13 cellular contexts compared by ENCODE assay signal in the genomic region with DNA sequence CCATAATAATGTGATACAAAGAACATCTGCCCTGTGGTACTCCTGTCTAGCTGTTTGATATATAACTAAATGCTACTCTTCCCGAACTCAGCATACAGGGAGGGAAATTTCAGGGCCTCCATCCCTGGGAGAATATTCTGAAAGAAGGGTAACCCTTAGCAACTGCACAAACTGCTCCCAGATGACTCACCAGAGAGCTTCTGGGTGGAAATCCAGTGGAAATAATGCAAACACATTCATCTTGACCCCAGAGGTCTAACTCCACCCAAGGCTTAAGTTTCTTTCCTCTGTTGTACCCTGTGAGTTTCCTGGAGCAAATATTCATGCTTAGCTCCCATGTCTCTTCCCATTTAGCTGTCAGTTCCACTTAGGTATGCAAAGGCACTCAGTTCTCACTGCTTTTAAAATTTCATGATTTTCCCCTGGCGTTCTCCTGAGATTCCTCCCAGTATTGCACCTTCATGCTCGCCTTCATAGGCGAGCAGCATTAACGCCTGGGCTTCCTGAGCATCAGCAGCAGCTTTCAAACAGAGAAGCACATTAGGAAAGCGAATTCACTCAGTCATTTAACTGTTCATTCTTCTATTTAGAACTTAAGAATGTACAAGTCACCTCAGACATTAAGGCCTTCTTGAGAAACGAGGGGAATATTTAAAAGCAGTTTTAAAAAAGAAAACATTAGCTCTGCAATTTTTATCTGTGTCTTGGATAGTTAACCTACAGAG. TPM values are rescaled to one million over a fixed set of nuclear protein-coding genes. Genes with fewer than 3 reads are reported as not detected.
DNase-seq lines count a peak whose midpoint lies in the region; ATAC-seq and TF ChIP-seq lines count a peak whose summit lies in the region.
"Had no signal": no experiment of that assay in that cellular context is flagged by ENCODE, and none has a peak within 500 bp of the region (broad histone marks: within the 10 kb centered on the region; RNA-seq: fewer than 3 reads in every experiment).

No MANE protein-coding gene starts in this region.

- H2AFZ ChIP-seq in HCT116 (ENCODE audit: low read depth, low read length, poor library complexity, severe bottlenecking) = peak overlapping the region; percentile 62

- TF ChIP-seq CTCF in HCT116 (IDR thresholded peaks at IDR 0.05 in 2 of 3, conservative IDR thresholded peaks at IDR 0.05 in 1 of 3; ENCODE audit: borderline replicate concordance in 1 of 3, insufficient read depth in 1 of 3, low read depth in 2 of 3, low read length in 2 of 3) = no peak

- H3K9ac ChIP-seq in HCT116 (ENCODE audit: low read length) = 0 out of 2 replicates have a peak overlapping the region, but pooled peaks have one; percentile 11
- H3K9ac ChIP-seq in stomach smooth muscle (ENCODE audit: low read length in 2 of 2) = no peak overlapping the region

- H4K20me1 ChIP-seq in HCT116 (ENCODE audit: insufficient read depth) = no peaks in the 10 kb centered on the region

- intact Hi-C loops in HCT116 (cut with micrococcal nuclease) = no loop called here

- no peaks in the 10 kb centered on the region for H3K79me2 ChIP-seq in HCT116 (ENCODE audit: insufficient read depth, low read length)

- DNase-seq in HCT116 (ENCODE audit: low read depth, low spot score) (no peak), brain pericyte (ENCODE audit: low read depth, low spot score) (peak; percentile 82), kidney tubule cell (ENCODE audit: low spot score) (peak; percentile 63), NCI-H146 treated with DMSO at 0.1 percent for 48 hours (lab: John Stamatoyannopoulos, UW; ENCODE audit: unreplicated experiment) (no peak), NCI-H2107 treated with DMSO at 0.1 percent for 48 hours (lab: John Stamatoyannopoulos, UW; ENCODE audit: unreplicated experiment) (no peak)
- DNase-seq: activated naive CD8-positive, alpha-beta T cell treated with anti-CD3 and anti-CD28 coated beads, Interleukin-2, amount 10 ng/mL, durations not matched to agents 7 days and 5 days; NCI-H510A treated with DMSO at 0.1 percent for 48 hours; stimulated activated CD4-positive, alpha-beta T cell treated with anti-CD3 and anti-CD28 coated beads, Interleukin-12 subunit alpha, Interleukin-12 subunit beta, amount 100 ng/mL, for 4 hours; upper lobe of right lung; WERI-Rb-1 had no signal

- H3K4me3 ChIP-seq in HCT116 (replicated peaks in 1 of 2; ENCODE audit: low read depth in 1 of 2, low read length in 2 of 2) (0 out of 4 replicates have a peak overlapping the region, but pooled peaks of 1 of the 2 experiments have one; percentile 18), stomach smooth muscle (ENCODE audit: low read length in 2 of 2) (peak overlapping the region in 1 of 2 donors; percentile 9)
- H3K4me3 ChIP-seq: upper lobe of right lung had no signal

- H3K9me3 ChIP-seq in HCT116 (ENCODE audit: control insufficient read depth in 1 of 2, insufficient read depth in 1 of 2, low read depth in 1 of 2, low read length in 2 of 2) (no peaks in the 10 kb centered on the region), stomach smooth muscle (ENCODE audit: control insufficient read depth in 2 of 2, low read length in 2 of 2) (no peaks in the 10 kb centered on the region)
- H3K9me3 ChIP-seq: upper lobe of right lung had no signal

- H3K9me2 ChIP-seq in HCT116 (ENCODE audit: insufficient read depth) = no peaks in the 10 kb centered on the region

- POLR2A ChIA-PET in HCT116 (lab: Charles Lee) = no interaction called here

- no peak for TF ChIP-seq POLR2A in HCT116 (IDR thresholded peaks at IDR 0.05; ENCODE audit: borderline replicate concordance, extremely low read depth, insufficient read depth, insufficient read length)

- H3K27ac ChIP-seq in HCT116 (ENCODE audit: low read depth, low read length) (no peak overlapping the region; the same call in 1 of the 2 replicates), stomach smooth muscle (ENCODE audit: low read length) (peak overlapping the region; percentile 50)
- H3K27ac ChIP-seq: upper lobe of right lung, WERI-Rb-1 had no signal

- ATAC-seq in HCT116 (no peak), HG03565 (IDR thresholded peaks at IDR 0.05; ENCODE audit: unreplicated experiment) (no peak), HG03520 (IDR thresholded peaks at IDR 0.05; ENCODE audit: unreplicated experiment) (no peak)

- RAD21 ChIA-PET in HCT116 (lab: Charles Lee; ENCODE audit: low non-redundant PET in 1 of 2, low total read pairs in 2 of 2, uncharacterized antibody in 2 of 2, unreplicated experiment in 2 of 2) = no interaction called here

- BruUV-seq in HCT116 (replicated peaks; lab: Mats Ljungman, UMichigan) = no TSS peak

- H3K4me2 ChIP-seq in HCT116 (ENCODE audit: low read length) = peak overlapping the region; percentile 65

- no peaks in the 10 kb centered on the region for H3K27me3 ChIP-seq in HCT116 (ENCODE audit: insufficient read depth, low read length)
- H3K27me3 ChIP-seq in stomach smooth muscle (ENCODE audit: control insufficient read depth in 1 of 2, insufficient read depth in 2 of 2, low read length in 2 of 2) = no peaks in the 10 kb centered on the region
- H3K27me3 ChIP-seq: upper lobe of right lung had no signal

- no peak for TF ChIP-seq RAD21 in HCT116 (IDR thresholded peaks at IDR 0.05; ENCODE audit: low read depth)

- H3K36me3 ChIP-seq in HCT116 (ENCODE audit: control insufficient read depth in 1 of 2, insufficient read depth in 2 of 2, low read length in 2 of 2) (no peaks in the 10 kb centered on the region), stomach smooth muscle (ENCODE audit: control insufficient read depth in 2 of 2, insufficient read depth in 2 of 2, low read length in 2 of 2) (no peaks in the 10 kb centered on the region)
- H3K36me3 ChIP-seq: upper lobe of right lung, WERI-Rb-1 had no signal

- CTCF ChIA-PET in HCT116 (lab: Charles Lee) = no interaction called here

- H3K4me1 ChIP-seq in HCT116 (ENCODE audit: control insufficient read depth in 1 of 2, insufficient read depth in 2 of 2, low read length in 2 of 2) = peaks cover 0 to 21% of the 10 kb centered on the region in 2 experiments; a peak in 2 of 4 replicates
- H3K4me1 ChIP-seq in stomach smooth muscle (ENCODE audit: control insufficient read depth, insufficient read depth, low read length) = peaks cover 7% of the 10 kb centered on the region
- H3K4me1 ChIP-seq: upper lobe of right lung had no signal

TF ChIP-seq in HCT116, 20 proteins besides CTCF, POLR2A, EP300 and RAD21:
- TF ChIP-seq, protein P1, sequence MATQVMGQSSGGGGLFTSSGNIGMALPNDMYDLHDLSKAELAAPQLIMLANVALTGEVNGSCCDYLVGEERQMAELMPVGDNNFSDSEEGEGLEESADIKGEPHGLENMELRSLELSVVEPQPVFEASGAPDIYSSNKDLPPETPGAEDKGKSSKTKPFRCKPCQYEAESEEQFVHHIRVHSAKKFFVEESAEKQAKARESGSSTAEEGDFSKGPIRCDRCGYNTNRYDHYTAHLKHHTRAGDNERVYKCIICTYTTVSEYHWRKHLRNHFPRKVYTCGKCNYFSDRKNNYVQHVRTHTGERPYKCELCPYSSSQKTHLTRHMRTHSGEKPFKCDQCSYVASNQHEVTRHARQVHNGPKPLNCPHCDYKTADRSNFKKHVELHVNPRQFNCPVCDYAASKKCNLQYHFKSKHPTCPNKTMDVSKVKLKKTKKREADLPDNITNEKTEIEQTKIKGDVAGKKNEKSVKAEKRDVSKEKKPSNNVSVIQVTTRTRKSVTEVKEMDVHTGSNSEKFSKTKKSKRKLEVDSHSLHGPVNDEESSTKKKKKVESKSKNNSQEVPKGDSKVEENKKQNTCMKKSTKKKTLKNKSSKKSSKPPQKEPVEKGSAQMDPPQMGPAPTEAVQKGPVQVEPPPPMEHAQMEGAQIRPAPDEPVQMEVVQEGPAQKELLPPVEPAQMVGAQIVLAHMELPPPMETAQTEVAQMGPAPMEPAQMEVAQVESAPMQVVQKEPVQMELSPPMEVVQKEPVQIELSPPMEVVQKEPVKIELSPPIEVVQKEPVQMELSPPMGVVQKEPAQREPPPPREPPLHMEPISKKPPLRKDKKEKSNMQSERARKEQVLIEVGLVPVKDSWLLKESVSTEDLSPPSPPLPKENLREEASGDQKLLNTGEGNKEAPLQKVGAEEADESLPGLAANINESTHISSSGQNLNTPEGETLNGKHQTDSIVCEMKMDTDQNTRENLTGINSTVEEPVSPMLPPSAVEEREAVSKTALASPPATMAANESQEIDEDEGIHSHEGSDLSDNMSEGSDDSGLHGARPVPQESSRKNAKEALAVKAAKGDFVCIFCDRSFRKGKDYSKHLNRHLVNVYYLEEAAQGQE (IDR thresholded peaks at IDR 0.05; ENCODE audit: low read depth) = no peak
- TF ChIP-seq CBX3 (IDR thresholded peaks at IDR 0.05; ENCODE audit: low read depth) (no peak), SIN3A (IDR thresholded peaks at IDR 0.05; ENCODE audit: low read depth) (no peak)

RNA-seq across cellular contexts. Expression of a gene that starts 43.8 kb away (rescaled TPM):
- 2.2 TPM for total RNA-seq in HCT116 (2021; ENCODE audit: unreplicated experiment)
- polyA plus RNA-seq in HCT116 (2012) = 0.61 and 1.5 TPM in 2 replicates
- total RNA-seq: activated naive CD8-positive, alpha-beta T cell treated with anti-CD3 and anti-CD28 coated beads, Interleukin-2, amount 10 ng/mL, durations not matched to agents 7 days and 5 days had no signal

RNA-seq across cellular contexts. Expression of a gene that starts 48.9 kb away (rescaled TPM):
- not detected for total RNA-seq in HCT116 (2021; ENCODE audit: unreplicated experiment)
- not detected in 2 replicates for polyA plus RNA-seq in HCT116 (2012)
- total RNA-seq: activated naive CD8-positive, alpha-beta T cell treated with anti-CD3 and anti-CD28 coated beads, Interleukin-2, amount 10 ng/mL, durations not matched to agents 7 days and 5 days; upper lobe of right lung had no signal

Comparison
In these comparisons a context has a peak if more than half of its experiments do, and no peak if none do; other contexts are left out.
1. DNase-seq: peak in brain pericyte (single experiment) and kidney tubule cell (single experiment); none in HCT116 (single experiment), NCI-H146 treated with DMSO at 0.1 percent for 48 hours (single experiment) and NCI-H2107 treated with DMSO at 0.1 percent for 48 hours (single experiment).